Comparison of ENCODE assay signal across 16 cellular contexts in the genomic region with DNA sequence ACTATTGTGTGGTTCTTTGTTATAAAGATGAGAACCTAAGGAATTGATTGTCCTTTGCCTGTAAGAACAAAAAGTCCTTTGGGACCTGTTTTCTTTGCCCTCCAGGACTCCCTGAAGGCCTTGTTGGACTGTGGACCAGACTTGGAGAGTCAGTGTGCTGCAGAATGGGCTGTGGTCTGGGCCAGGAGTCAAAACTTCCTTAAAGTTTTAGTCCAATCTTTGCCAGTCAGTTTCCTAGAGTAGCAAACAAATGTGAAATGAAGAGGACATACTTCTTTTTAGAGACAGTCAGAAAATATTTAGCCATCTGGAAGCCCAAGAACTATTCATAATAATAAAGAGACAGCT. TPM values are rescaled to one million over a fixed set of nuclear protein-coding genes. Genes with fewer than 3 reads are reported as not detected.
DNase-seq lines count a peak whose midpoint lies in the region; ATAC-seq, FAIRE-seq and TF ChIP-seq lines count a peak whose summit lies in the region.
"Had no signal": no experiment of that assay in that cellular context is flagged by ENCODE, and none has a peak within 500 bp of the region (broad histone marks: within the 10 kb centered on the region; RNA-seq: fewer than 3 reads in every experiment).

No MANE protein-coding gene starts in this region.

- H3K27me3 ChIP-seq in CD4-positive, CD25-positive, alpha-beta regulatory T cell (ENCODE audit: control insufficient read depth, insufficient read depth, low read length): no peaks in the 10 kb centered on the region
- H3K27me3 ChIP-seq in pancreas: no peaks in the 10 kb centered on the region

- no peaks in the 10 kb centered on the region for H3K36me3 ChIP-seq in CD4-positive, CD25-positive, alpha-beta regulatory T cell (ENCODE audit: control insufficient read depth, insufficient read depth, low read length)
- H3K36me3 ChIP-seq in pancreas: no peaks in the 10 kb centered on the region
- H3K36me3 ChIP-seq: lower lobe of right lung had no signal

- no peaks in the 10 kb centered on the region for H3K36me3 Mint-ChIP-seq in CD4-positive, CD25-positive, alpha-beta regulatory T cell
- H3K36me3 Mint-ChIP-seq in endothelial cell (ENCODE audit: low read depth, unreplicated experiment): peaks cover 3% of the 10 kb centered on the region
- H3K36me3 Mint-ChIP-seq: activated naive CD4-positive, alpha-beta T cell treated with anti-CD3 and anti-CD28 coated beads, Interleukin-2, amount 50 U/mL, for 72 hours; type B pancreatic cell had no signal

- no peak for DNase-seq in CD4-positive, CD25-positive, alpha-beta regulatory T cell
- DNase-seq in endothelial cell (ENCODE audit: low spot score): no peak
- no peak for DNase-seq in pancreas
- no peak for DNase-seq in stimulated activated CD4-positive, alpha-beta T cell treated with anti-CD3 and anti-CD28 coated beads, Interleukin-2, amount 100 ng/mL, for 24 hours
- no peak for DNase-seq in NCI-H128 (lab: John Stamatoyannopoulos, UW; ENCODE audit: unreplicated experiment)
- no peak for DNase-seq in ecto neural progenitor cell (ENCODE audit: low spot score)
- DNase-seq: activated CD4-positive, alpha-beta T cell treated with anti-CD3 and anti-CD28 coated beads for 4 hours; Karpas-422; lower lobe of right lung; NCI-H1436 treated with DMSO at 0.1 percent for 48 hours; T1000 had no signal

- peak overlapping the region; percentile 8 to 72 (median 62) for H3K27ac Mint-ChIP-seq in CD4-positive, CD25-positive, alpha-beta regulatory T cell
- peak overlapping the region; percentile 89 for H3K27ac Mint-ChIP-seq in endothelial cell (ENCODE audit: unreplicated experiment)
- H3K27ac Mint-ChIP-seq: type B pancreatic cell had no signal

- peak overlapping the region; percentile 29 for H3K27ac ChIP-seq in CD4-positive, CD25-positive, alpha-beta regulatory T cell (ENCODE audit: insufficient read depth, low read length, poor library complexity, severe bottlenecking)
- peak overlapping the region in 3 of 4 donors; percentile 2 to 72 (median 62) for H3K27ac ChIP-seq in pancreas
- H3K27ac ChIP-seq: lower lobe of right lung had no signal

- TF ChIP-seq CTCF in endothelial cell (IDR thresholded peaks at IDR 0.05; ENCODE audit: unreplicated experiment) (no peak), pancreas (IDR thresholded peaks at IDR 0.05) (no peak)

- peaks cover 35 to 86% (median 73%) of the 10 kb centered on the region in 4 donors for H3K4me1 Mint-ChIP-seq in CD4-positive, CD25-positive, alpha-beta regulatory T cell
- H3K4me1 Mint-ChIP-seq in endothelial cell (ENCODE audit: unreplicated experiment): peaks cover 84% of the 10 kb centered on the region

- no peak for FAIRE-seq in pancreas (lab: Jason Lieb, UNC)

- no peaks in the 10 kb centered on the region for H3K27me3 Mint-ChIP-seq in CD4-positive, CD25-positive, alpha-beta regulatory T cell
- H3K27me3 Mint-ChIP-seq in endothelial cell (ENCODE audit: unreplicated experiment): peaks cover 2% of the 10 kb centered on the region
- H3K27me3 Mint-ChIP-seq: type B pancreatic cell had no signal

- H3K4me3 ChIP-seq in CD4-positive, CD25-positive, alpha-beta regulatory T cell (ENCODE audit: low read depth, low read length): no peak overlapping the region
- H3K4me3 ChIP-seq in pancreas: no peak overlapping the region
- H3K4me3 ChIP-seq: lower lobe of right lung had no signal

- H3K9me3 Mint-ChIP-seq in CD4-positive, CD25-positive, alpha-beta regulatory T cell: no peaks in the 10 kb centered on the region
- H3K9me3 Mint-ChIP-seq in endothelial cell (ENCODE audit: unreplicated experiment): no peaks in the 10 kb centered on the region
- H3K9me3 Mint-ChIP-seq: activated naive CD4-positive, alpha-beta T cell treated with anti-CD3 and anti-CD28 coated beads, Interleukin-2, amount 50 U/mL, for 72 hours had no signal

- ATAC-seq in CD4-positive, CD25-positive, alpha-beta regulatory T cell (ENCODE audit: low read depth in 2 of 2): no peak
- ATAC-seq in HG02885 (IDR thresholded peaks at IDR 0.05; ENCODE audit: poor library complexity, unreplicated experiment): peak; percentile 24
- no peak for ATAC-seq in pancreas
- ATAC-seq in GM21515 (IDR thresholded peaks at IDR 0.05; ENCODE audit: unreplicated experiment): no peak
- ATAC-seq: activated naive CD4-positive, alpha-beta T cell treated with anti-CD3 and anti-CD28 coated beads, Interleukin-2, amount 50 U/mL, for 72 hours; lower lobe of right lung had no signal

- peaks cover 55% of the 10 kb centered on the region for H3K4me1 ChIP-seq in CD4-positive, CD25-positive, alpha-beta regulatory T cell (ENCODE audit: control insufficient read depth, insufficient read depth, low read length, poor library complexity, severe bottlenecking)
- H3K4me1 ChIP-seq in pancreas: peaks cover 34 to 81% (median 73%) of the 10 kb centered on the region in 3 donors

- H3K4me3 Mint-ChIP-seq in CD4-positive, CD25-positive, alpha-beta regulatory T cell: peak overlapping the region in 3 of 4 donors; percentile 17 to 58 (median 20)
- no peak overlapping the region for H3K4me3 Mint-ChIP-seq in endothelial cell (ENCODE audit: unreplicated experiment)
- H3K4me3 Mint-ChIP-seq: neural crest cell, type B pancreatic cell had no signal

- no peaks in the 10 kb centered on the region for H3K9me3 ChIP-seq in CD4-positive, CD25-positive, alpha-beta regulatory T cell (ENCODE audit: control insufficient read depth in 2 of 2, low read length in 2 of 2)
- H3K9me3 ChIP-seq in pancreas: no peaks in the 10 kb centered on the region
- H3K9me3 ChIP-seq: lower lobe of right lung had no signal

- intact Hi-C loops in pancreas (cut with DNase I): no loop called here

RNA-seq across cellular contexts. Expression of a gene that starts 45.4 kb away (rescaled TPM):
- 28.9 TPM for total RNA-seq in CD4-positive, CD25-positive, alpha-beta regulatory T cell
- polyA plus RNA-seq in CD4-positive, CD25-positive, alpha-beta regulatory T cell: 1 to 10 TPM; 2.0 to 4.9 (median 4.1) TPM
- total RNA-seq in endothelial cell (ENCODE audit: unreplicated experiment): 43.4 TPM
- 10 to 100 TPM; 14.7 to 27.6 (median 19.2) TPM for total RNA-seq in pancreas
- polyA plus RNA-seq in pancreas: 10 to 100 TPM; 20.1 to 31.3 TPM
